8 cellular contexts compared by ENCODE assay signal in the genomic region with DNA sequence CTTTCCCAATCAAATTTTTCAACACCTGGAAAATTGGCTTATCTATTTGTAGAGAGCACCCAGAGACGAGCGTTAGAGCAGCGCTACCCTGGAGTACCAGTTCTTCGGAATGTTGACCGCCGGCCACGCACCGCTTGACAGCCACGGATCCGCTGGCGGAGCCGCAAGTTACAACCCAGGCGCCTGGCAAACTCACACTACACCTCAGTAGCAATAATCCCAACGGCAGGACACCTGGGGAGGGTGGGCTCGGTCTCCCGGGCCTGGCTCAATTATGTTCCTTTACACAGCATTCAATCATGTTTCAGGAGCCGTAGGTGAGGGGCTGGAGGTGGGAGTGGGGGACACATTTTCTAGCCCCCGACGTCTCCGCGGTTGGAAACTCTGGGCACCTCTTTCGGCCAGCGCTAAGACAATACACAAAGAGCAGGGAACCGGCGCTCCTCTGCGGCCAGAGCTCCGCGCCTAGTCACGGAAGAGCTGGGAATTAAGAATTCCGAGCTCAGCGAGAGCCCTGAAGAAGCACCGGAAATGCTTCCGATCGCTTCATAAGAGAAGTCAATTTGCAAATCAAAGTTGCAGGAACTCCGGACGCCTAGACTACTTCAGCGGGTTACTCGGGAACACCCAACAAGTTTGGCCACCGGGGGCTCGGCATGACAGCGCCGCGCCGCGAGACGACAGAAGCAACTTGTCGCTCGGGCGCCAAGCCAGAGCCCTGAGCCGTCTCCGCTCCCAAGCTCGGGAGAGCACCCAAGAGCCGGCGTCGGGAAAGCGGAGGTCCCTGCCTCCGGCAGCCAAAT. TPM values are rescaled to one million over a fixed set of nuclear protein-coding genes. Genes with fewer than 3 reads are reported as not detected.
A peak's percentile ranks its signal among the peaks of the same experiment; 100 is the strongest.
DNase-seq lines count a peak whose midpoint lies in the region; ATAC-seq and TF ChIP-seq lines count a peak whose summit lies in the region.

No MANE protein-coding gene starts in this region.

- no peaks in the 10 kb centered on the region for H3K9me3 ChIP-seq in HUES6 (ENCODE audit: control insufficient read depth, insufficient read depth, low read depth, low read length)
- no peaks in the 10 kb centered on the region for H3K9me3 ChIP-seq in iPS-18a (ENCODE audit: control insufficient read depth, low read depth, low read length)

- H3K4me1 ChIP-seq in HUES6 (ENCODE audit: control insufficient read depth, insufficient read depth, low read length): peaks cover 45% of the 10 kb centered on the region
- H3K4me1 ChIP-seq in iPS-18a (ENCODE audit: control insufficient read depth, low read depth, low read length): peaks cover 43% of the 10 kb centered on the region

- peak; percentile 1 for TF ChIP-seq CTCF in AG09309 (IDR thresholded peaks at IDR 0.05; ENCODE audit: control insufficient read depth, insufficient read depth, low read depth, low read length, missing control alignments)

- H3K9ac ChIP-seq in HUES6 (ENCODE audit: low read length) (peak overlapping the region; percentile 100), iPS-18a (ENCODE audit: low read length) (peak overlapping the region; percentile 88)

- ATAC-seq in GM18867 (IDR thresholded peaks at IDR 0.05; ENCODE audit: unreplicated experiment) (peak; percentile 28), GM19452 (IDR thresholded peaks at IDR 0.05; ENCODE audit: unreplicated experiment) (no peak)

- DNase-seq in AG09309 (ENCODE audit: low read depth): no peak
- DNase-seq in SK-MEL-5 (ENCODE audit: low read depth, low spot score): peak; percentile 51
- DNase-seq in T47D (ENCODE audit: low read depth in 1 of 2, low spot score in 1 of 2): peak; percentile 67 to 93
- DNase-seq in retina: peak; percentile 88

- H3K27ac ChIP-seq in HUES6 (ENCODE audit: low read depth, low read length) (peak overlapping the region; percentile 96), iPS-18a (ENCODE audit: low read length) (peak overlapping the region; percentile 47)

- no peaks in the 10 kb centered on the region for H3K27me3 ChIP-seq in HUES6 (ENCODE audit: control insufficient read depth, insufficient read depth, low read length)
- peaks cover 13% of the 10 kb centered on the region for H3K27me3 ChIP-seq in iPS-18a (ENCODE audit: control insufficient read depth, insufficient read depth, low read length)

- peak overlapping the region; percentile 98 for H3K4me3 ChIP-seq in AG09309 (ENCODE audit: control insufficient read depth, low read depth, low read length)
- H3K4me3 ChIP-seq in HUES6 (ENCODE audit: low read depth, low read length): peak overlapping the region; percentile 100
- H3K4me3 ChIP-seq in iPS-18a (ENCODE audit: low read length): peak overlapping the region; percentile 88

- no peaks in the 10 kb centered on the region for H3K36me3 ChIP-seq in HUES6 (ENCODE audit: control insufficient read depth, insufficient read depth, low read length)
- H3K36me3 ChIP-seq in iPS-18a (ENCODE audit: control insufficient read depth, low read depth, low read length): no peaks in the 10 kb centered on the region

- in situ Hi-C loops in SK-MEL-5 (cut with HindIII; ENCODE audit: low pct_unique_long_range_greater_than_20kb, low sequenced_read_pairs): no loop called here
- in situ Hi-C loops in T47D (cut with HindIII; ENCODE audit: low pct_unique_long_range_greater_than_20kb, low sequenced_read_pairs): no loop called here

RNA-seq across cellular contexts. Expression of a gene that starts 1.0 kb away (rescaled TPM):
- 9.5 and 9.9 TPM in 2 replicates for total RNA-seq in SK-MEL-5 (2014; rRNA removed; shearing (Covaris generic))
- 6.2 and 8.3 TPM in 2 replicates for polyA plus RNA-seq in SK-MEL-5 (2015; cell fraction: cytosol; rRNA removed)
- polyA plus RNA-seq in SK-MEL-5 (2015; cell fraction: nucleus; rRNA removed): 2.3 and 3.5 TPM in 2 replicates
